Comparison of ENCODE assay signal across 8 cellular contexts in genomic region chr19:15418112-15418587, GRCh38. TPM values are rescaled to one million over a fixed set of nuclear protein-coding genes. Genes with fewer than 3 reads are reported as not detected.
A peak's percentile ranks its signal among the peaks of the same experiment; 100 is the strongest.
DNase-seq lines count a peak whose midpoint lies in the region; ATAC-seq and TF ChIP-seq lines count a peak whose summit lies in the region.

No MANE protein-coding gene starts in this region.

- 2 to 3% methylated on average over 18 to 20 of the region's 22 CpGs for WGBS in mesodermal cell (ENCODE audit: insufficient coverage in 2 of 2), 2 experiments

- H3K27me3 Mint-ChIP-seq in dendritic cell treated with granulocyte-macrophage colony-stimulating factor and Interleukin-4, amounts not matched to agents 40 ng/mL and 50 ng/mL, for 4 days = no peaks in the 10 kb centered on the region

- no peak for ATAC-seq in GM21526 (IDR thresholded peaks at IDR 0.05; ENCODE audit: low FRiP score, unreplicated experiment)
- ATAC-seq in GM21528 (IDR thresholded peaks at IDR 0.05; ENCODE audit: low FRiP score, unreplicated experiment) = no peak

- H3K27ac Mint-ChIP-seq in dendritic cell treated with granulocyte-macrophage colony-stimulating factor and Interleukin-4, amounts not matched to agents 40 ng/mL and 50 ng/mL, for 4 days = peak overlapping the region; percentile 98

- H3K9me3 ChIP-seq in mesodermal cell (ENCODE audit: control insufficient read depth, low read length) = no peaks in the 10 kb centered on the region

- peaks cover 2% of the 10 kb centered on the region for H3K9me3 Mint-ChIP-seq in dendritic cell treated with granulocyte-macrophage colony-stimulating factor and Interleukin-4, amounts not matched to agents 40 ng/mL and 50 ng/mL, for 4 days

- intact Hi-C loops in dendritic cell treated with granulocyte-macrophage colony-stimulating factor and Interleukin-4, amounts not matched to agents 40 ng/mL and 50 ng/mL, for 4 days (cut with micrococcal nuclease) = loop anchor here (2.0 to 5.0 kb wide), 3 partner anchors 15 to 291 kb away; partner anchors contain the start of gene AKAP8

- H3K4me1 ChIP-seq in mesodermal cell (ENCODE audit: control insufficient read depth, insufficient read depth, low read length, poor library complexity, severe bottlenecking) = peaks cover 8% of the 10 kb centered on the region

- peaks cover 55% of the 10 kb centered on the region for H3K36me3 ChIP-seq in mesodermal cell (ENCODE audit: control insufficient read depth, insufficient read depth, low read length)

- TF ChIP-seq POLR2A in erythroblast (IDR thresholded peaks at IDR 0.05; ENCODE audit: low read length) = no peak

- DNase-seq in NCI-H748 treated with DMSO at 0.1 percent for 48 hours (lab: John Stamatoyannopoulos, UW) (peak; percentile 7), erythroblast (lab: John Stamatoyannopoulos, UW) (no peak), GM10266 (ENCODE audit: extremely low spot score) (no peak)

- peaks cover 61% of the 10 kb centered on the region for H3K36me3 Mint-ChIP-seq in dendritic cell treated with granulocyte-macrophage colony-stimulating factor and Interleukin-4, amounts not matched to agents 40 ng/mL and 50 ng/mL, for 4 days (ENCODE audit: low read depth)

- TF ChIP-seq CTCF in GM12875 (IDR thresholded peaks at IDR 0.05; ENCODE audit: borderline replicate concordance, insufficient read depth, low read depth, low read length) = no peak
- no peak for TF ChIP-seq CTCF in GM10266 (IDR thresholded peaks at IDR 0.05; ENCODE audit: control insufficient read depth, insufficient read depth, low read depth, missing control alignments)

- H3K4me3 ChIP-seq in GM12875 (ENCODE audit: low read depth, low read length) (peak overlapping the region; percentile 89), mesodermal cell (ENCODE audit: extremely low read depth, insufficient read depth, low read length, poor library complexity, severe bottlenecking) (peak overlapping the region; percentile 98)

- peak overlapping the region; percentile 100 for H3K4me3 Mint-ChIP-seq in dendritic cell treated with granulocyte-macrophage colony-stimulating factor and Interleukin-4, amounts not matched to agents 40 ng/mL and 50 ng/mL, for 4 days

- peak overlapping the region; percentile 84 for H3K27ac ChIP-seq in mesodermal cell (ENCODE audit: low read depth, low read length, severe bottlenecking)

- H3K4me1 Mint-ChIP-seq in dendritic cell treated with granulocyte-macrophage colony-stimulating factor and Interleukin-4, amounts not matched to agents 40 ng/mL and 50 ng/mL, for 4 days (ENCODE audit: low read depth) = peaks cover 46% of the 10 kb centered on the region

RNA-seq across cellular contexts. Expression of gene AKAP8L, which starts 0.6 kb away (rescaled TPM):
- 105 TPM for polyA plus RNA-seq in mesodermal cell (2013, experiment 1 of 2)
- polyA plus RNA-seq in mesodermal cell (2013, experiment 2 of 2) = 91.0 TPM

RNA-seq across cellular contexts. Expression of gene WIZ, which starts 31.6 kb away (rescaled TPM):
- polyA plus RNA-seq in mesodermal cell (2013, experiment 1 of 2) = 41.4 TPM
- polyA plus RNA-seq in mesodermal cell (2013, experiment 2 of 2) = 34.1 TPM

RNA-seq across cellular contexts. Expression of gene AKAP8, which starts 38.6 kb away (rescaled TPM):
- polyA plus RNA-seq in mesodermal cell (2013, experiment 1 of 2) = 15.3 TPM
- polyA plus RNA-seq in mesodermal cell (2013, experiment 2 of 2) = 12.6 TPM

RNA-seq across cellular contexts. Expression of gene RASAL3, which starts 46.2 kb away (rescaled TPM):
- polyA plus RNA-seq in mesodermal cell (2013, experiment 1 of 2) = 0.44 TPM
- polyA plus RNA-seq in mesodermal cell (2013, experiment 2 of 2) = not detected
